ENCODE assay signal across 21 cellular contexts in genomic region chr6:4302524-4302923, GRCh38.
"Had no signal": no experiment of that assay in that cellular context is flagged by ENCODE, and none has a peak within 500 bp of the region (broad histone marks: within the 10 kb centered on the region; RNA-seq: fewer than 3 reads in every experiment).

No MANE protein-coding gene starts in this region.

- H3K36me3 ChIP-seq: esophagus squamous epithelium, gastroesophageal sphincter, heart left ventricle, left lung, lower lobe of right lung had no signal

- H3K27ac ChIP-seq: coronary artery, epithelial cell of prostate, esophagus squamous epithelium, gastroesophageal sphincter, heart left ventricle, left lung, lower lobe of right lung had no signal

- H3K4me3 Mint-ChIP-seq: effector memory CD8-positive, alpha-beta T cell; endodermal cell; mesothelial cell of epicardium; naive B cell had no signal

- H3K9me3 Mint-ChIP-seq: effector memory CD8-positive, alpha-beta T cell had no signal

- H3K9me3 ChIP-seq: esophagus squamous epithelium, left lung, lower lobe of right lung, mucosa of descending colon had no signal

- H3K4me3 ChIP-seq: coronary artery, esophagus squamous epithelium, gastroesophageal sphincter, heart left ventricle, left lung, lower lobe of right lung, mucosa of descending colon had no signal

- H3K4me1 ChIP-seq: esophagus squamous epithelium, gastroesophageal sphincter, left lung, lower lobe of right lung had no signal

- H3K4me1 Mint-ChIP-seq: naive B cell had no signal

- ATAC-seq: effector memory CD8-positive, alpha-beta T cell; esophagus mucosa; gastroesophageal sphincter; left cardiac atrium; left lung; lower lobe of right lung; mucosa of descending colon had no signal

- DNase-seq: effector CD8-positive, alpha-beta T cell; effector memory CD8-positive, alpha-beta T cell; endodermal cell; erythroblast; esophagus squamous epithelium; foreskin fibroblast; foreskin melanocyte; heart left ventricle; hippocampal formation; left cardiac atrium; left lung; left ventricle myocardium superior; lower lobe of right lung; mesenchymal stem cell; mucosa of descending colon; naive B cell had no signal

- H3K27me3 ChIP-seq: esophagus squamous epithelium, gastroesophageal sphincter, heart left ventricle, left lung had no signal

- H3K27ac Mint-ChIP-seq: effector memory CD8-positive, alpha-beta T cell; endodermal cell; mesothelial cell of epicardium; naive B cell had no signal
